22 cellular contexts compared by ENCODE assay signal in the genomic region with DNA sequence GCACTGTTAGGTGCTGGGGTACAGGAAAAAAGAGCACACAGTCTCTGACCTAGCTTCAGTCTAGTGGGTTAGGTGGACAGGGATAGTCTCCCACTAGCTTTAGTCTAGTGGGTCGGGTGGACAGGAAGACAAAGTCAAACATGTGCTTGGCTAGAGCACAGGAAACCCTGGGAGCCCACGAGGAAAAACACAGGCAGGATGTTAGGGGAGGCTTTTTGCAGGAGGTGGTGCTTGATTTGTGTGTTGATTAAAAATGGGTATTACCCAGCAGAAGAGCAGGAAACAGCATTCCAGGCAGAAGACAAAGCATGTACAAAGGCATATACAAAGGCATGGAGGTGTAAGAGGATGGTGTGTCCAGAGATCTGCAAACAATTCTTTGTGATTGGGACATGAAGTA.
"Had no signal": no experiment of that assay in that cellular context is flagged by ENCODE, and none has a peak within 500 bp of the region (broad histone marks: within the 10 kb centered on the region; RNA-seq: fewer than 3 reads in every experiment).

No MANE protein-coding gene starts in this region.

- DNase-seq: effector memory CD4-positive, alpha-beta T cell; gastrocnemius medialis; heart right ventricle; islet precursor cell; left lung; lower lobe of right lung; mesenchymal stem cell; naive thymus-derived CD4-positive, alpha-beta T cell; nephron progenitor cell; psoas muscle; retina; right lobe of liver; stimulated activated CD4-positive, alpha-beta T cell treated with anti-CD3 and anti-CD28 coated beads, Interleukin-4, amount 100 ng/mL, for 1 hour; stimulated activated CD8-positive, alpha-beta memory T cell treated with anti-CD3 and anti-CD28 coated beads, Interleukin-4, amount 100 ng/mL, for 48 hours; stimulated activated naive CD8-positive, alpha-beta T cell treated with anti-CD3 and anti-CD28 coated beads, Interleukin-15, Interleukin-2, amounts not matched to agents 100 U/mL and 50 U/mL, for 24 hours; tibial artery; upper lobe of left lung; uterus had no signal

- H3K27ac ChIP-seq: epithelial cell of prostate, esophagus muscularis mucosa, gastrocnemius medialis, heart right ventricle, left lung, lower lobe of right lung, psoas muscle, right lobe of liver, upper lobe of left lung had no signal

- ATAC-seq: gastrocnemius medialis; heart right ventricle; left lung; lower lobe of right lung; naive thymus-derived CD4-positive, alpha-beta T cell; psoas muscle; right lobe of liver; stimulated activated effector memory CD8-positive, alpha-beta T cell treated with anti-CD3 and anti-CD28 coated beads, Interleukin-12 subunit alpha, Interleukin-12 subunit beta, amount 100 ng/mL, for 72 hours; stimulated activated naive CD8-positive, alpha-beta T cell treated with anti-CD3 and anti-CD28 coated beads, Interleukin-15, Interleukin-2, amounts not matched to agents 100 U/mL and 50 U/mL, for 24 hours had no signal

- H3K4me3 ChIP-seq: coronary artery, esophagus muscularis mucosa, gastrocnemius medialis, heart right ventricle, left lung, lower lobe of right lung, psoas muscle, right lobe of liver, tibial artery, upper lobe of left lung, uterus had no signal

- H3K27me3 ChIP-seq: esophagus muscularis mucosa, gastrocnemius medialis, heart right ventricle, left lung, right lobe of liver, tibial artery, upper lobe of left lung, uterus had no signal

- H3K36me3 ChIP-seq: esophagus muscularis mucosa, gastrocnemius medialis, heart right ventricle, left lung, lower lobe of right lung, right lobe of liver, tibial artery, upper lobe of left lung, uterus had no signal

- H3K4me1 ChIP-seq: gastrocnemius medialis, left lung, psoas muscle, right lobe of liver, uterus had no signal

- H3K9me3 ChIP-seq: esophagus muscularis mucosa, gastrocnemius medialis, left lung, lower lobe of right lung, psoas muscle, right lobe of liver, tibial artery, upper lobe of left lung, uterus had no signal
